Comparison of ENCODE assay signal across 15 cellular contexts in genomic region chr19:13382633-13382938, GRCh38.
DNase-seq lines count a peak whose midpoint lies in the region; TF ChIP-seq lines count a peak whose summit lies in the region.
"Had no signal": no experiment of that assay in that cellular context is flagged by ENCODE, and none has a peak within 500 bp of the region (broad histone marks: within the 10 kb centered on the region; RNA-seq: fewer than 3 reads in every experiment).

No MANE protein-coding gene starts in this region.

- no peak for TF ChIP-seq POLR2A in Peyer's patch (IDR thresholded peaks at IDR 0.05)

- no peak overlapping the region for H3K18ac ChIP-seq in trophoblast cell (ENCODE audit: low read length)

- H3K36me3 ChIP-seq in trophoblast cell (ENCODE audit: control insufficient read depth in 1 of 2, insufficient read depth in 2 of 2, low read length in 2 of 2) (no peaks in the 10 kb centered on the region), Peyer's patch (no peaks in the 10 kb centered on the region)
- H3K36me3 ChIP-seq: BE2C had no signal

- H3K4me1 ChIP-seq in trophoblast cell (ENCODE audit: control insufficient read depth in 1 of 2, insufficient read depth in 2 of 2, low read length in 2 of 2) (no peaks in the 10 kb centered on the region), Peyer's patch (no peaks in the 10 kb centered on the region)
- H3K4me1 ChIP-seq: BE2C had no signal

- no peaks in the 10 kb centered on the region for H3K79me2 ChIP-seq in trophoblast cell (ENCODE audit: control insufficient read depth, insufficient read depth, low read length, poor library complexity)

- no peak overlapping the region for H4K8ac ChIP-seq in trophoblast cell (ENCODE audit: low read depth, low read length)

- H3K4ac ChIP-seq in trophoblast cell (ENCODE audit: low read depth, low read length), result no peak overlapping the region

- TF ChIP-seq CTCF in Peyer's patch (IDR thresholded peaks at IDR 0.05), result no peak

- no peak overlapping the region for H4K91ac ChIP-seq in trophoblast cell (ENCODE audit: low read depth, low read length)

- H4K12ac ChIP-seq in trophoblast cell (ENCODE audit: low read depth, low read length), result no peak overlapping the region

- H3K9ac ChIP-seq in trophoblast cell (ENCODE audit: low read length), result no peak overlapping the region

- H3K23ac ChIP-seq in trophoblast cell (ENCODE audit: low read length), result peak overlapping the region; percentile 77

- H2AFZ ChIP-seq in trophoblast cell (ENCODE audit: insufficient read depth, low read length, poor library complexity), result no peak overlapping the region

- no peak overlapping the region for H2BK120ac ChIP-seq in trophoblast cell (ENCODE audit: insufficient read depth, low read length, poor library complexity)

- H2AK5ac ChIP-seq in trophoblast cell (ENCODE audit: low read length), result no peak overlapping the region

- in situ Hi-C loops in G401 (cut with HindIII; ENCODE audit: low sequenced_read_pairs), result no loop called here

- H3K4me2 ChIP-seq in trophoblast cell (ENCODE audit: low read length), result no peak overlapping the region

- H2BK12ac ChIP-seq in trophoblast cell (ENCODE audit: low read length), result no peak overlapping the region

- H3K4me3 ChIP-seq in trophoblast cell (ENCODE audit: low read depth, low read length) (no peak overlapping the region), Peyer's patch (no peak overlapping the region)

- no peak overlapping the region for H3K14ac ChIP-seq in trophoblast cell (ENCODE audit: low read length)

- H3K27ac ChIP-seq in trophoblast cell (ENCODE audit: low read depth, low read length) (no peak overlapping the region), Peyer's patch (no peak overlapping the region)
- H3K27ac ChIP-seq: C4-2B had no signal

- H3K27me3 ChIP-seq in trophoblast cell (ENCODE audit: insufficient read depth, low read length) (no peaks in the 10 kb centered on the region), Peyer's patch (no peaks in the 10 kb centered on the region)

- H3K79me1 ChIP-seq in trophoblast cell (ENCODE audit: low read length), result no peaks in the 10 kb centered on the region

- no peak overlapping the region for H2BK5ac ChIP-seq in trophoblast cell (ENCODE audit: low read depth, low read length, poor library complexity)

- H3K9me3 ChIP-seq in trophoblast cell (ENCODE audit: insufficient read depth, low read depth, low read length) (peaks cover 4% of the 10 kb centered on the region), Peyer's patch (no peaks in the 10 kb centered on the region)
- H3K9me3 ChIP-seq: BE2C had no signal

- WGBS in trophoblast cell (ENCODE audit: extremely low coverage, insufficient coverage, insufficient read length), result no CpG with 5 or more reads among the region's 4 CpGs

- peak; percentile 74 for DNase-seq in Ammon's horn (ENCODE audit: low spot score)
- DNase-seq in G401 (ENCODE audit: low spot score), result peak; percentile 79
- peak; percentile 61 for DNase-seq in cerebellum (ENCODE audit: low spot score)
- no peak for DNase-seq in trophoblast cell
- no peak for DNase-seq in HuH-7 (ENCODE audit: low spot score)
- DNase-seq in NCI-H446 (lab: John Stamatoyannopoulos, UW), result no peak
- no peak for DNase-seq in Peyer's patch
- DNase-seq: BE2C; CD4-positive, alpha-beta memory T cell; DMS153; DMS79; GF-D8; GOT3; H7 had no signal

Comparison
In these comparisons a context has a peak if more than half of its experiments do, and no peak if none do; other contexts are left out.
1. DNase-seq: peak in Ammon's horn (single experiment), G401 (single experiment) and cerebellum (single experiment); none in trophoblast cell (0 of 2), HuH-7 (single experiment), NCI-H446 (0 of 2) and Peyer's patch (0 of 3).